8 cellular contexts compared by ENCODE assay signal in genomic region chr16:79601978-79602609, GRCh38. TPM values are rescaled to one million over a fixed set of nuclear protein-coding genes. Genes with fewer than 3 reads are reported as not detected.
A peak's percentile ranks its signal among the peaks of the same experiment; 100 is the strongest.
DNase-seq lines count a peak whose midpoint lies in the region; ATAC-seq and TF ChIP-seq lines count a peak whose summit lies in the region.

No MANE protein-coding gene starts in this region.

- H3K9ac ChIP-seq in skeletal muscle satellite cell (ENCODE audit: low read depth, low read length): peak overlapping the region; percentile 79

- H3K9me3 ChIP-seq in breast epithelium (no peaks in the 10 kb centered on the region), skeletal muscle satellite cell (replicated peaks; ENCODE audit: low read length) (no peaks in the 10 kb centered on the region)

- intact Hi-C loops in breast epithelium (cut with DNase I; ENCODE audit: low total_unique reads): loop anchor here (10.0 kb wide), 1 partner anchor 1097 kb away; no protein-coding TSS in a partner anchor

- peak; percentile 78 for TF ChIP-seq CTCF in GM10266 (IDR thresholded peaks at IDR 0.05; ENCODE audit: control insufficient read depth, insufficient read depth, low read depth, missing control alignments)
- TF ChIP-seq CTCF in breast epithelium (IDR thresholded peaks at IDR 0.05): peak; percentile 72 to 95 (median 81)

- peak overlapping the region; percentile 99 for H3K4me2 ChIP-seq in skeletal muscle satellite cell (ENCODE audit: low read length)

- no peaks in the 10 kb centered on the region for H3K36me3 ChIP-seq in breast epithelium
- H3K36me3 ChIP-seq in skeletal muscle satellite cell (ENCODE audit: insufficient read depth, low read length): no peaks in the 10 kb centered on the region

- H3K27ac ChIP-seq in breast epithelium: peak overlapping the region; percentile 95 to 98

- H3K4me3 ChIP-seq in breast epithelium (peak overlapping the region; percentile 68 to 89 (median 79)), skeletal muscle satellite cell (ENCODE audit: low read length) (peak overlapping the region; percentile 81)

- ATAC-seq in HG02840 (IDR thresholded peaks at IDR 0.05; ENCODE audit: low FRiP score, unreplicated experiment): no peak
- no peak for ATAC-seq in HG02970 (IDR thresholded peaks at IDR 0.05; ENCODE audit: low FRiP score, unreplicated experiment)

- peak; percentile 73 for DNase-seq in GM10266 (ENCODE audit: extremely low spot score)
- peak; percentile 63 for DNase-seq in NCI-H1694 (lab: John Stamatoyannopoulos, UW)
- DNase-seq in UCSD-AML1 (lab: John Stamatoyannopoulos, UW; ENCODE audit: unreplicated experiment): peak; percentile 34
- DNase-seq in breast epithelium (ENCODE audit: low spot score in 2 of 2): peak; percentile 76 to 82
- peak; percentile 50 for DNase-seq in iPS-NIHi11 (ENCODE audit: low spot score)

- H3K4me1 ChIP-seq in breast epithelium: peaks cover 0 to 9% of the 10 kb centered on the region in 2 donors
- peaks cover 18% of the 10 kb centered on the region for H3K4me1 ChIP-seq in skeletal muscle satellite cell (ENCODE audit: control insufficient read depth, insufficient read depth, low read length)

- H3K27me3 ChIP-seq in breast epithelium (no peaks in the 10 kb centered on the region), skeletal muscle satellite cell (ENCODE audit: control insufficient read depth, insufficient read depth, low read length) (peaks cover 10% of the 10 kb centered on the region)

- TF ChIP-seq POLR2A in breast epithelium (IDR thresholded peaks at IDR 0.05): no peak

RNA-seq across cellular contexts. Expression of gene MAF, which starts 1.6 kb away (rescaled TPM):
- 10 to 100 TPM; 21.8 to 66.6 (median 37.0) TPM for total RNA-seq in breast epithelium
- total RNA-seq in skeletal muscle satellite cell (2012; rRNA removed): 0.87 and 1.5 TPM in 2 replicates
